8 cellular contexts compared by ENCODE assay signal in genomic region chr1:31593770-31594632, GRCh38. TPM values are rescaled to one million over a fixed set of nuclear protein-coding genes. Genes with fewer than 3 reads are reported as not detected.
A peak's percentile ranks its signal among the peaks of the same experiment; 100 is the strongest.
DNase-seq lines count a peak whose midpoint lies in the region; ATAC-seq, FAIRE-seq and TF ChIP-seq lines count a peak whose summit lies in the region.

No MANE protein-coding gene starts in this region.

- DNase-seq in 8988T: peak; percentile 61
- DNase-seq in GM12891 (ENCODE audit: insufficient read length, low spot score): peak; percentile 73
- DNase-seq in NB4 (ENCODE audit: low read depth): peak; percentile 71
- peak; percentile 64 for DNase-seq in T follicular helper cell (ENCODE audit: low read depth)
- DNase-seq in astrocyte of the spinal cord (ENCODE audit: low read depth, low spot score): peak; percentile 57
- peak; percentile 61 for DNase-seq in iris pigment epithelial cell (ENCODE audit: low read depth)
- peak; percentile 71 for DNase-seq in stimulated activated CD4-positive, alpha-beta T cell treated with anti-CD3 and anti-CD28 coated beads, Interleukin-4, amount 100 ng/mL, for 1 hour

- peak; percentile 92 for TF ChIP-seq CTCF in NB4 (IDR thresholded peaks at IDR 0.05; ENCODE audit: low read depth, low read length)
- TF ChIP-seq CTCF in astrocyte of the spinal cord (IDR thresholded peaks at IDR 0.05; ENCODE audit: low read depth, low read length): peak; percentile 96

- no peak for ATAC-seq in HG02678 (IDR thresholded peaks at IDR 0.05; ENCODE audit: unreplicated experiment)

- FAIRE-seq in GM12891 (lab: Jason Lieb, UNC): peak; percentile 95

- H3K4me3 ChIP-seq in NB4 (ENCODE audit: low read depth, low read length) (no peak overlapping the region), astrocyte of the spinal cord (ENCODE audit: low read depth, low read length) (no peak overlapping the region)

- TF ChIP-seq POLR2A in GM12891 (IDR thresholded peaks at IDR 0.05; ENCODE audit: low read depth, low read length): no peak
- no peak for TF ChIP-seq POLR2A in NB4 (IDR thresholded peaks at IDR 0.05; ENCODE audit: extremely low read depth, insufficient read length)

- in situ Hi-C loops in astrocyte of the spinal cord (cut with HindIII; ENCODE audit: low sequenced_read_pairs): no loop called here

TF ChIP-seq in GM12891, 5 proteins besides CTCF, POLR2A, EP300 and RAD21:
- TF ChIP-seq POLR2AphosphoS5 (IDR thresholded peaks at IDR 0.05; ENCODE audit: low read depth, low read length): no peak
- peak; percentile 55 for TF ChIP-seq SPI1 (IDR thresholded peaks at IDR 0.05; ENCODE audit: low read depth, low read length)

RNA-seq across cellular contexts. Expression of gene TINAGL1, which starts 17.7 kb away (rescaled TPM):
- polyA plus RNA-seq in GM12891 (2012; ENCODE audit: low read depth, missing spikeins): 0.28 TPM

RNA-seq across cellular contexts. Expression of gene HCRTR1, which starts 23.5 kb away (rescaled TPM):
- polyA plus RNA-seq in GM12891 (2012; ENCODE audit: low read depth, missing spikeins): not detected

RNA-seq across cellular contexts. Expression of gene PEF1, which starts 50.7 kb away (rescaled TPM):
- polyA plus RNA-seq in GM12891 (2012; ENCODE audit: low read depth, missing spikeins): 49.8 TPM
